6 cellular contexts compared by ENCODE assay signal in genomic region chr5:44953078-44953477, GRCh38.
"Had no signal": no experiment of that assay in that cellular context is flagged by ENCODE, and none has a peak within 500 bp of the region (broad histone marks: within the 10 kb centered on the region; RNA-seq: fewer than 3 reads in every experiment).

No MANE protein-coding gene starts in this region.

- H3K36me3 Mint-ChIP-seq: IgD-negative memory B cell had no signal

- H3K36me3 ChIP-seq: HAP-1 had no signal

- H3K4me3 Mint-ChIP-seq: GM23338, HFFc6, IgD-negative memory B cell had no signal

- H3K4me3 ChIP-seq: GM23338, HAP-1 had no signal

- H3K27me3 Mint-ChIP-seq: IgD-negative memory B cell had no signal

- H3K27ac ChIP-seq: HL-60, KMS-11 had no signal

- H3K9me3 ChIP-seq: HAP-1 had no signal

- H3K27ac Mint-ChIP-seq: GM23338, HFFc6, IgD-negative memory B cell had no signal

- H3K4me1 Mint-ChIP-seq: IgD-negative memory B cell had no signal

- H3K9me3 Mint-ChIP-seq: GM23338 had no signal
